ENCODE assay signal across 1 cellular context in the genomic region with DNA sequence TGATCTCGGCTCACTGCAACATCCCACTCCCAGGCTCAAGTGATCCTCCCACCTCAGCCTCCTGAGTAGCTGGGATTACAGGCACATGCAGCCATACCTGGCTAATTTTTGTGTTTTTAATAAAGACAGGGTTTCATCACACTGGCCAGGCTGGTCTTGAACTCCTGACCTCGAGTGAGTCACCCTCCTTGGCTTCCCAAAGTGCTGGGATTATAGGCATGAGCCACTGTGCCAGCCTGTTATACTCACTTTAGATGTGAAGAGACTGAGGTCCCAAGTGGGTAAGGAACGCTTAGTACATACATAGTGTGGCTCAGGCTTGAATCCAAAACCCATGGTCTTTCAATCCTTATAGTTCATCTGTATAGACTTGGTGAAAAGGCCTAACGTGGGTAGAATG.
TF ChIP-seq lines count a peak whose summit lies in the region.

No MANE protein-coding gene starts in this region.

TF ChIP-seq in IMR-90, 13 proteins besides CTCF, POLR2A, EP300 and RAD21:
- no peak for TF ChIP-seq BHLHE40 (IDR thresholded peaks at IDR 0.05; ENCODE audit: low read depth, low read length)
- no peak for TF ChIP-seq CEBPB (IDR thresholded peaks at IDR 0.05; ENCODE audit: low read depth, low read length)
- no peak for TF ChIP-seq CHD1 (IDR thresholded peaks at IDR 0.05; ENCODE audit: low read depth, low read length)
- TF ChIP-seq SMC3 (IDR thresholded peaks at IDR 0.05; ENCODE audit: low read depth, low read length) = no peak
- no peak for TF ChIP-seq RCOR1 (IDR thresholded peaks at IDR 0.05; ENCODE audit: insufficient replicate concordance, low read length)
- no peak for TF ChIP-seq FOS (IDR thresholded peaks at IDR 0.05; ENCODE audit: low read depth, low read length)
- TF ChIP-seq MAZ (IDR thresholded peaks at IDR 0.05; ENCODE audit: borderline replicate concordance, low read depth, low read length) = no peak
- TF ChIP-seq, protein P1, sequence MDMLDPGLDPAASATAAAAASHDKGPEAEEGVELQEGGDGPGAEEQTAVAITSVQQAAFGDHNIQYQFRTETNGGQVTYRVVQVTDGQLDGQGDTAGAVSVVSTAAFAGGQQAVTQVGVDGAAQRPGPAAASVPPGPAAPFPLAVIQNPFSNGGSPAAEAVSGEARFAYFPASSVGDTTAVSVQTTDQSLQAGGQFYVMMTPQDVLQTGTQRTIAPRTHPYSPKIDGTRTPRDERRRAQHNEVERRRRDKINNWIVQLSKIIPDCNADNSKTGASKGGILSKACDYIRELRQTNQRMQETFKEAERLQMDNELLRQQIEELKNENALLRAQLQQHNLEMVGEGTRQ (IDR thresholded peaks at IDR 0.05; ENCODE audit: low read depth, low read length) = no peak
- no peak for TF ChIP-seq NFE2L2 (IDR thresholded peaks at IDR 0.05; ENCODE audit: low read depth, low read length)
- no peak for TF ChIP-seq MAFK (IDR thresholded peaks at IDR 0.05; ENCODE audit: low read depth, low read length)
- TF ChIP-seq, protein P2, sequence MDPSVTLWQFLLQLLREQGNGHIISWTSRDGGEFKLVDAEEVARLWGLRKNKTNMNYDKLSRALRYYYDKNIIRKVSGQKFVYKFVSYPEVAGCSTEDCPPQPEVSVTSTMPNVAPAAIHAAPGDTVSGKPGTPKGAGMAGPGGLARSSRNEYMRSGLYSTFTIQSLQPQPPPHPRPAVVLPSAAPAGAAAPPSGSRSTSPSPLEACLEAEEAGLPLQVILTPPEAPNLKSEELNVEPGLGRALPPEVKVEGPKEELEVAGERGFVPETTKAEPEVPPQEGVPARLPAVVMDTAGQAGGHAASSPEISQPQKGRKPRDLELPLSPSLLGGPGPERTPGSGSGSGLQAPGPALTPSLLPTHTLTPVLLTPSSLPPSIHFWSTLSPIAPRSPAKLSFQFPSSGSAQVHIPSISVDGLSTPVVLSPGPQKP (IDR thresholded peaks at IDR 0.05; ENCODE audit: borderline replicate concordance, low read depth, low read length) = no peak
- no peak for TF ChIP-seq RFX5 (IDR thresholded peaks at IDR 0.05; ENCODE audit: low read depth, low read length)
- no peak for TF ChIP-seq MXI1 (IDR thresholded peaks at IDR 0.05; ENCODE audit: borderline replicate concordance, low read depth, low read length)
TF ChIP-seq in IMR-90: peak in this region for 0.
